ENCODE assay signal across 12 cellular contexts in the genomic region with DNA sequence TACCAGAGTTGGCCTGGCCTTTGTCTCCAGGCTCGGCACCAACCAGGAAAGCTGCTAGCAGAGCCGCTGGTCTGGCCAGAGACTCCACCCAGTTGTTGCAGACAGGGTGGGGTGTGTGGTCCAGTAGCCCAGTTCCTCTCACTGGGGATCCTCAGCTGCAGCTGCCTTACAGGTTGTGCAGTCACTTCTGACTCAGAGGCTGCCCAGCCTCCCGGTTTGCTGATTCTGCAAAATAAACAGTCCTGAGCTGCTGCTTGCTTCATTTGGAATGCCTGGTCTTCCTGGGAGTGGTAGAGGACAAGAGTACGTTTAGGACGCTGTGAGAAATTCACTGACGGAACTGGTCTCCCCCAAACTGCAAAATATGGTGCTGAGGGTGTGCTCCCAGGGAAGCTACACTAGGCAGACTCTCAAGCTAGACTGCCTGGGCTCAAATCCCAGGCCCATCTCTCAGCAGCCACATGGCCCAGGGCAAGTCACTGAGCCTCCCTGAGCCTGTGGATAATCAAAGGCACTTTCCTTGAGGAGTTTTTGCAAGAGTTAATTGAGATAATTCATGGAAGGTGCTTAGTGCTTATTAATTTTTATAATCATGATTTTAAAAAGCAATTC.
DNase-seq lines count a peak whose midpoint lies in the region; ATAC-seq, FAIRE-seq and TF ChIP-seq lines count a peak whose summit lies in the region.
"Had no signal": no experiment of that assay in that cellular context is flagged by ENCODE, and none has a peak within 500 bp of the region (broad histone marks: within the 10 kb centered on the region; RNA-seq: fewer than 3 reads in every experiment).

No MANE protein-coding gene starts in this region.

- TF ChIP-seq CTCF in bronchial epithelial cell (IDR thresholded peaks at IDR 0.05; ENCODE audit: insufficient read depth, low read length, severe bottlenecking) (no peak), mucosa of descending colon (IDR thresholded peaks at IDR 0.05) (no peak)

- H3K9me3 Mint-ChIP-seq in stimulated activated naive B cell treated with anti-CD40 and anti-IgM and Interleukin-4, amounts not matched to agents 10 μg/mL and 1 μg/mL and 100 μg/mL, for 72 hours, result peaks cover 8 to 12% of the 10 kb centered on the region in 2 donors

- no peaks in the 10 kb centered on the region for H3K4me1 Mint-ChIP-seq in stimulated activated naive B cell treated with anti-CD40 and anti-IgM and Interleukin-4, amounts not matched to agents 10 μg/mL and 1 μg/mL and 100 μg/mL, for 72 hours

- peaks cover 10 to 11% of the 10 kb centered on the region in 2 donors for H3K27me3 Mint-ChIP-seq in stimulated activated naive B cell treated with anti-CD40 and anti-IgM and Interleukin-4, amounts not matched to agents 10 μg/mL and 1 μg/mL and 100 μg/mL, for 72 hours

- FAIRE-seq in bronchial epithelial cell (lab: Jason Lieb, UNC), result peak; percentile 43
- FAIRE-seq: kidney had no signal

- H3K27ac Mint-ChIP-seq in stimulated activated naive B cell treated with anti-CD40 and anti-IgM and Interleukin-4, amounts not matched to agents 10 μg/mL and 1 μg/mL and 100 μg/mL, for 72 hours, result no peak overlapping the region

- H3K4me1 ChIP-seq in mucosa of descending colon (ENCODE audit: low read depth), result no peaks in the 10 kb centered on the region

- H3K4me3 Mint-ChIP-seq in stimulated activated naive B cell treated with anti-CD40 and anti-IgM and Interleukin-4, amounts not matched to agents 10 μg/mL and 1 μg/mL and 100 μg/mL, for 72 hours, result no peak overlapping the region

- no peaks in the 10 kb centered on the region for H3K27me3 ChIP-seq in bronchial epithelial cell (ENCODE audit: control insufficient read depth, insufficient read depth, low read length)

- ATAC-seq in mucosa of descending colon, result peak; percentile 14
- no peak for ATAC-seq in stimulated activated naive B cell treated with anti-CD40 and anti-IgM and Interleukin-4, amounts not matched to agents 10 μg/mL and 1 μg/mL and 100 μg/mL, for 72 hours (replicated peaks)

- peak; percentile 91 for DNase-seq in ELF-1 (ENCODE audit: low read depth, low spot score)
- DNase-seq in MV-4-11 (lab: John Stamatoyannopoulos, UW), result peak; percentile 77
- DNase-seq in bronchial epithelial cell (ENCODE audit: low read depth), result peak; percentile 92
- no peak for DNase-seq in mucosa of descending colon
- DNase-seq in NCI-H1105 treated with DMSO at 0.1 percent for 48 hours (lab: John Stamatoyannopoulos, UW), result no peak
- no peak for DNase-seq in NCI-H128 (lab: John Stamatoyannopoulos, UW; ENCODE audit: unreplicated experiment)
- DNase-seq in DMS79 (lab: John Stamatoyannopoulos, UW), result no peak
- no peak for DNase-seq in stimulated activated naive B cell treated with anti-CD40 and anti-IgM and Interleukin-4, amounts not matched to agents 10 μg/mL and 1 μg/mL and 100 μg/mL, for 72 hours
- DNase-seq: DMS 273 treated with DMSO at 0.1 percent for 48 hours, kidney, NCI-H1694 treated with DMSO at 0.1 percent for 48 hours, SK-N-SH had no signal

- no peaks in the 10 kb centered on the region for H3K9me3 ChIP-seq in mucosa of descending colon
- H3K9me3 ChIP-seq: SK-N-SH had no signal

- no peaks in the 10 kb centered on the region for H3K36me3 Mint-ChIP-seq in stimulated activated naive B cell treated with anti-CD40 and anti-IgM and Interleukin-4, amounts not matched to agents 10 μg/mL and 1 μg/mL and 100 μg/mL, for 72 hours

- H3K4me3 ChIP-seq in bronchial epithelial cell (ENCODE audit: low read depth, low read length) (no peak overlapping the region), mucosa of descending colon (no peak overlapping the region)

- intact Hi-C loops in mucosa of descending colon (cut with DNase I, micrococcal nuclease), result no loop called here

- no peaks in the 10 kb centered on the region for H3K36me3 ChIP-seq in bronchial epithelial cell (ENCODE audit: control insufficient read depth, insufficient read depth, low read length)
- H3K36me3 ChIP-seq in mucosa of descending colon (ENCODE audit: low read depth), result no peaks in the 10 kb centered on the region

Comparison
In these comparisons a context has a peak if more than half of its experiments do, and no peak if none do; other contexts are left out.
1. DNase-seq: peak in ELF-1 (single experiment), MV-4-11 (single experiment) and bronchial epithelial cell (single experiment); none in mucosa of descending colon (0 of 3), NCI-H1105 treated with DMSO at 0.1 percent for 48 hours (single experiment), NCI-H128 (single experiment), DMS79 (single experiment) and stimulated activated naive B cell treated with anti-CD40 and anti-IgM and Interleukin-4, amounts not matched to agents 10 μg/mL and 1 μg/mL and 100 μg/mL, for 72 hours (single experiment).